In the genomic region with DNA sequence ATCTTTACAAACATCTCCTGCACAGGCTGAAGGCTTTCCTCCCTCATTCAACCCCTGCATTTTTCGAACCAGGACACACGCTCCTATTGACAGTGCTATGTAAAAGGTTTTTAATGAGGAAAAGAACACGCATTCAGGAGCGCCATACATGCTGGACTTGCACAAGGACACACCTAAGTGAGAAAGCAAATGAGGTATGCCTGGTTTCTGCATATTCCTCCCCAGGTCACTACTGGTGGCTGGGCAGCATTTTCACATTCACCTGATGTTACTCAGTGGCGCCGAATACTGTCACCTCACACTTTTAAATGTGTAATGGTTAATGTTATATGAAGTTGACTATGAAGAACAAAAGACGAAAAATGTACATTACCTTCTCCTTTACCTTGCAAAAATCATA, we compare ENCODE assay signal across 13 cellular contexts.
DNase-seq lines count a peak whose midpoint lies in the region; TF ChIP-seq lines count a peak whose summit lies in the region.
"Had no signal": no experiment of that assay in that cellular context is flagged by ENCODE, and none has a peak within 500 bp of the region (broad histone marks: within the 10 kb centered on the region; RNA-seq: fewer than 3 reads in every experiment).

No MANE protein-coding gene starts in this region.

- H3K4me3 ChIP-seq in OCI-LY3 (ENCODE audit: low read length) (0 out of 2 replicates have a peak overlapping the region, but pooled peaks have one; percentile 29), coronary artery (no peak overlapping the region), mucosa of rectum (ENCODE audit: low read length in 2 of 2) (no peak overlapping the region), uterus (no peak overlapping the region), neuronal stem cell (ENCODE audit: low read length in 2 of 2) (no peak overlapping the region)
- H3K4me3 ChIP-seq: SK-N-MC had no signal

- no peaks in the 10 kb centered on the region for H3K36me3 ChIP-seq in OCI-LY3 (replicated peaks; ENCODE audit: low read depth, low read length)
- H3K36me3 ChIP-seq in mucosa of rectum (ENCODE audit: control insufficient read depth in 2 of 2, insufficient read depth in 2 of 2, low read length in 2 of 2): no peaks in the 10 kb centered on the region
- no peaks in the 10 kb centered on the region for H3K36me3 ChIP-seq in uterus
- peaks cover 0 to 63% of the 10 kb centered on the region in 2 donors for H3K36me3 ChIP-seq in neuronal stem cell (replicated peaks in 1 of 2; ENCODE audit: control insufficient read depth in 2 of 2, insufficient read depth in 2 of 2, low read length in 2 of 2)

- H4K91ac ChIP-seq in neuronal stem cell (ENCODE audit: low read depth, low read length, poor library complexity): no peak overlapping the region

- no peak overlapping the region for H2BK5ac ChIP-seq in neuronal stem cell (ENCODE audit: low read length)

- H3K4me1 ChIP-seq in OCI-LY3 (ENCODE audit: low read length) (peaks cover 13% of the 10 kb centered on the region), mucosa of rectum (ENCODE audit: control insufficient read depth in 2 of 2, insufficient read depth in 2 of 2, low read length in 2 of 2) (peaks cover 0 to 11% of the 10 kb centered on the region in 2 donors), uterus (peaks cover 5 to 29% of the 10 kb centered on the region in 2 donors), neuronal stem cell (ENCODE audit: control insufficient read depth in 2 of 2, insufficient read depth in 1 of 2, low read depth in 1 of 2, low read length in 2 of 2) (peaks cover 6 to 7% of the 10 kb centered on the region in 2 donors)

- no peaks in the 10 kb centered on the region for H3K9me3 Mint-ChIP-seq in activated CD4-positive, alpha-beta T cell treated with anti-CD3 and anti-CD28 coated beads, Interleukin-2, amount 10 ng/mL, durations not matched to agents 7 days and 5 days
- H3K9me3 Mint-ChIP-seq: activated naive CD4-positive, alpha-beta T cell treated with anti-CD3 and anti-CD28 coated beads, Interleukin-2, amount 50 U/mL, for 24 hours; stimulated activated memory B cell treated with anti-CD40 and anti-IgM and Interleukin-4, amounts not matched to agents 10 μg/mL and 1 μg/mL and 100 μg/mL, for 72 hours had no signal

- no peaks in the 10 kb centered on the region for H4K20me1 ChIP-seq in OCI-LY3 (ENCODE audit: insufficient read depth, low read length)

- no CpG with 5 or more reads among the region's 7 CpGs for WGBS in neuronal stem cell (ENCODE audit: extremely low coverage in 2 of 2, insufficient read length in 2 of 2, insufficient replicate concordance in 1 of 2), 2 donors

- no peak overlapping the region for H2BK12ac ChIP-seq in neuronal stem cell (ENCODE audit: low read length)

- H3K27ac ChIP-seq in OCI-LY3 (ENCODE audit: low read length) (no peak overlapping the region), coronary artery (peak overlapping the region; percentile 80 to 84), mucosa of rectum (ENCODE audit: low read depth in 2 of 2, low read length in 2 of 2) (peak overlapping the region; percentile 53 to 59), uterus (peak overlapping the region; percentile 38 to 83), neuronal stem cell (replicated peaks; ENCODE audit: low read length) (no peak overlapping the region)
- H3K27ac ChIP-seq: SK-N-MC had no signal

- DNase-seq in coronary artery (ENCODE audit: low spot score) (no peak), uterus (no peak), neuronal stem cell (ENCODE audit: low spot score) (no peak), kidney glomerular epithelial cell (lab: John Stamatoyannopoulos, UW) (no peak)
- DNase-seq in activated CD4-positive, alpha-beta T cell treated with anti-CD3 and anti-CD28 coated beads, Interleukin-2, amount 10 ng/mL, durations not matched to agents 7 days and 5 days: no peak
- DNase-seq: cerebellar nuclear complex; NCI-H2029; stimulated activated CD4-positive, alpha-beta T cell treated with anti-CD3 and anti-CD28 coated beads, Interleukin-4, amount 100 ng/mL, for 4 hours had no signal

- H3K4me2 ChIP-seq in OCI-LY3 (ENCODE audit: low read length) (peak overlapping the region; percentile 54), neuronal stem cell (ENCODE audit: insufficient read depth, low read length, poor library complexity, severe bottlenecking) (no peak overlapping the region)

- no peak overlapping the region for H3K14ac ChIP-seq in neuronal stem cell (ENCODE audit: low read length)

- H3K4ac ChIP-seq in neuronal stem cell (ENCODE audit: low read length): no peak overlapping the region

- no peak overlapping the region for H2BK15ac ChIP-seq in neuronal stem cell (ENCODE audit: low read length)

- H3K23ac ChIP-seq in neuronal stem cell (ENCODE audit: low read depth, low read length, poor library complexity): no peak overlapping the region

- peaks cover 2% of the 10 kb centered on the region for H3K4me1 Mint-ChIP-seq in activated CD4-positive, alpha-beta T cell treated with anti-CD3 and anti-CD28 coated beads, Interleukin-2, amount 10 ng/mL, durations not matched to agents 7 days and 5 days
- H3K4me1 Mint-ChIP-seq: activated naive CD4-positive, alpha-beta T cell treated with anti-CD3 and anti-CD28 coated beads, Interleukin-2, amount 50 U/mL, for 24 hours had no signal

- no peak overlapping the region for H3K4me3 Mint-ChIP-seq in activated CD4-positive, alpha-beta T cell treated with anti-CD3 and anti-CD28 coated beads, Interleukin-2, amount 10 ng/mL, durations not matched to agents 7 days and 5 days
- H3K4me3 Mint-ChIP-seq: activated naive CD4-positive, alpha-beta T cell treated with anti-CD3 and anti-CD28 coated beads, Interleukin-2, amount 50 U/mL, for 24 hours; stimulated activated memory B cell treated with anti-CD40 and anti-IgM and Interleukin-4, amounts not matched to agents 10 μg/mL and 1 μg/mL and 100 μg/mL, for 72 hours had no signal

- H2BK120ac ChIP-seq in neuronal stem cell (ENCODE audit: low read depth, low read length): no peak overlapping the region

- no peaks in the 10 kb centered on the region for H3K79me1 ChIP-seq in neuronal stem cell (ENCODE audit: low read depth, low read length)

- no peaks in the 10 kb centered on the region for H3K9me3 ChIP-seq in OCI-LY3 (ENCODE audit: insufficient read depth, low read length)
- no peaks in the 10 kb centered on the region for H3K9me3 ChIP-seq in mucosa of rectum (ENCODE audit: control insufficient read depth in 2 of 2, low read length in 2 of 2)
- H3K9me3 ChIP-seq in uterus: no peaks in the 10 kb centered on the region
- no peaks in the 10 kb centered on the region for H3K9me3 ChIP-seq in neuronal stem cell (replicated peaks in 1 of 2; ENCODE audit: control insufficient read depth in 2 of 2, insufficient read depth in 1 of 2, low read depth in 1 of 2, low read length in 2 of 2)

- H3K9ac ChIP-seq in OCI-LY3 (ENCODE audit: low read length) (no peak overlapping the region), mucosa of rectum (ENCODE audit: low read depth in 1 of 2, low read length in 2 of 2) (no peak overlapping the region), neuronal stem cell (ENCODE audit: low read depth, low read length, poor library complexity) (no peak overlapping the region)

- H4K8ac ChIP-seq in neuronal stem cell (ENCODE audit: low read depth, low read length): no peak overlapping the region

- H3K27ac Mint-ChIP-seq in activated CD4-positive, alpha-beta T cell treated with anti-CD3 and anti-CD28 coated beads, Interleukin-2, amount 10 ng/mL, durations not matched to agents 7 days and 5 days: no peak overlapping the region
- H3K27ac Mint-ChIP-seq: activated naive CD4-positive, alpha-beta T cell treated with anti-CD3 and anti-CD28 coated beads, Interleukin-2, amount 50 U/mL, for 24 hours; stimulated activated memory B cell treated with anti-CD40 and anti-IgM and Interleukin-4, amounts not matched to agents 10 μg/mL and 1 μg/mL and 100 μg/mL, for 72 hours had no signal

- no peaks in the 10 kb centered on the region for H3K36me3 Mint-ChIP-seq in activated CD4-positive, alpha-beta T cell treated with anti-CD3 and anti-CD28 coated beads, Interleukin-2, amount 10 ng/mL, durations not matched to agents 7 days and 5 days (ENCODE audit: low read depth)
- H3K36me3 Mint-ChIP-seq: activated naive CD4-positive, alpha-beta T cell treated with anti-CD3 and anti-CD28 coated beads, Interleukin-2, amount 50 U/mL, for 24 hours; stimulated activated memory B cell treated with anti-CD40 and anti-IgM and Interleukin-4, amounts not matched to agents 10 μg/mL and 1 μg/mL and 100 μg/mL, for 72 hours had no signal

- no peak overlapping the region for H2AK5ac ChIP-seq in neuronal stem cell (ENCODE audit: low read depth, low read length)

- POLR2A ChIA-PET in activated CD4-positive, alpha-beta T cell treated with anti-CD3 and anti-CD28 coated beads, Interleukin-2, amount 10 ng/mL, durations not matched to agents 7 days and 5 days (lab: Charles Lee): no interaction called here

- H3K27me3 ChIP-seq in OCI-LY3 (ENCODE audit: low read depth, low read length) (peaks cover 33% of the 10 kb centered on the region), mucosa of rectum (ENCODE audit: control insufficient read depth in 2 of 2, insufficient read depth in 2 of 2, low read length in 2 of 2) (no peaks in the 10 kb centered on the region), uterus (no peaks in the 10 kb centered on the region), neuronal stem cell (ENCODE audit: control insufficient read depth in 3 of 3, insufficient read depth in 3 of 3, low read depth in 1 of 3, low read length in 3 of 3) (no peaks in the 10 kb centered on the region)

- H3K79me2 ChIP-seq in OCI-LY3 (ENCODE audit: low read length): no peaks in the 10 kb centered on the region

- H2AFZ ChIP-seq in OCI-LY3 (ENCODE audit: low read depth, low read length): no peak overlapping the region
- no peak overlapping the region for H2AFZ ChIP-seq in neuronal stem cell (ENCODE audit: low read length)

- TF ChIP-seq CTCF in OCI-LY3 (IDR thresholded peaks at IDR 0.05; ENCODE audit: low read depth, low read length) (no peak), coronary artery (IDR thresholded peaks at IDR 0.05) (no peak), uterus (IDR thresholded peaks at IDR 0.05) (no peak)

- TF ChIP-seq POLR2A in uterus (IDR thresholded peaks at IDR 0.05): no peak

- CTCF ChIA-PET in activated CD4-positive, alpha-beta T cell treated with anti-CD3 and anti-CD28 coated beads, Interleukin-2, amount 10 ng/mL, durations not matched to agents 7 days and 5 days (lab: Charles Lee): interaction anchor here (0.9 kb wide), 1 partner anchor 10 kb away, joined by 5 read pairs; no protein-coding TSS in a partner anchor

- H3K18ac ChIP-seq in neuronal stem cell (ENCODE audit: low read length): no peak overlapping the region

- H3K27me3 Mint-ChIP-seq in activated CD4-positive, alpha-beta T cell treated with anti-CD3 and anti-CD28 coated beads, Interleukin-2, amount 10 ng/mL, durations not matched to agents 7 days and 5 days: peaks cover 23% of the 10 kb centered on the region

- intact Hi-C loops in uterus (cut with DNase I; ENCODE audit: low total_unique reads): no loop called here

Comparison
In these comparisons a context has a peak if more than half of its experiments do, and no peak if none do; other contexts are left out.
1. H3K27ac ChIP-seq: peak in coronary artery (2 of 2), mucosa of rectum (2 of 2) and uterus (2 of 2); none in OCI-LY3 (single experiment) and neuronal stem cell (single experiment).